28 cellular contexts compared by ENCODE assay signal in genomic region chr3:105538483-105538882, GRCh38.
DNase-seq lines count a peak whose midpoint lies in the region; ATAC-seq, FAIRE-seq and TF ChIP-seq lines count a peak whose summit lies in the region.
"Had no signal": no experiment of that assay in that cellular context is flagged by ENCODE, and none has a peak within 500 bp of the region (broad histone marks: within the 10 kb centered on the region; RNA-seq: fewer than 3 reads in every experiment).

No MANE protein-coding gene starts in this region.

- H3K36me3 Mint-ChIP-seq in CD14-positive monocyte = peaks cover 47 to 63% of the 10 kb centered on the region in 2 donors

- H3K4me3 Mint-ChIP-seq in CD14-positive monocyte = no peak overlapping the region
- H3K4me3 Mint-ChIP-seq: activated CD4-positive, alpha-beta memory T cell treated with anti-CD3 and anti-CD28 coated beads for 36 hours; CD4-positive, CD25-positive, alpha-beta regulatory T cell; memory B cell had no signal

- no peak for FAIRE-seq in A549 (lab: Jason Lieb, UNC)
- FAIRE-seq: D721Med, GM12891, H1, urothelium cell line had no signal

- DNase-seq in A549 (ENCODE audit: low read depth in 1 of 2, low spot score in 1 of 2) = no peak
- DNase-seq in HT-29 (ENCODE audit: low spot score) = peak; percentile 50
- DNase-seq in left lobe of liver (ENCODE audit: low spot score) = no peak
- no peak for DNase-seq in CD14-positive monocyte (ENCODE audit: low spot score)
- DNase-seq in aorta = no peak
- no peak for DNase-seq in SW 1271 (lab: John Stamatoyannopoulos, UW)
- DNase-seq in DMS79 (lab: John Stamatoyannopoulos, UW) = no peak
- DNase-seq: activated CD4-positive, alpha-beta memory T cell treated with anti-CD3 and anti-CD28 coated beads for 36 hours; activated CD4-positive, alpha-beta T cell treated with anti-CD3 and anti-CD28 coated beads for 1 hour; activated naive CD4-positive, alpha-beta T cell treated with Interleukin-2 at 50 U/mL for 16 hours; adrenal gland; brain microvascular endothelial cell; CD4-positive, CD25-positive, alpha-beta regulatory T cell; hippocampal formation; left cardiac atrium; NCI-H146; OCI-M1; stimulated activated CD4-positive, alpha-beta T cell treated with anti-CD3 and anti-CD28 coated beads, Interleukin-1b, Interleukin-23, amount 100 ng/mL, for 48 hours; stimulated activated naive CD8-positive, alpha-beta T cell treated with anti-CD3 and anti-CD28 coated beads, Interleukin-15, Interleukin-2, amounts not matched to agents 100 U/mL and 50 U/mL, for 24 hours had no signal

- no peak for TF ChIP-seq RAD21 in A549 (conservative IDR thresholded peaks at IDR 0.05 in 1 of 2, IDR thresholded peaks at IDR 0.05 in 1 of 2)

- ATAC-seq in A549 (no peak), left lobe of liver (peak; percentile 20), aorta (ENCODE audit: low FRiP score) (no peak)
- ATAC-seq: left cardiac atrium; stimulated activated naive CD8-positive, alpha-beta T cell treated with anti-CD3 and anti-CD28 coated beads, Interleukin-15, Interleukin-2, amounts not matched to agents 100 U/mL and 50 U/mL, for 24 hours had no signal

- H3K4me1 ChIP-seq in A549 = peaks cover 9% of the 10 kb centered on the region; the same call in 2 of the 3 replicates
- no peaks in the 10 kb centered on the region for H3K4me1 ChIP-seq in aorta (ENCODE audit: control insufficient read depth in 1 of 2, insufficient read depth in 2 of 2, low read length in 2 of 2)
- H3K4me1 ChIP-seq: adrenal gland had no signal

- CTCF ChIA-PET in A549 (lab: Yijun Ruan, JAX) = no interaction called here

- TF ChIP-seq POLR2A in A549 (IDR thresholded peaks at IDR 0.05; ENCODE audit: low read length) = no peak

- no peak overlapping the region for H3K27ac ChIP-seq in A549
- peak overlapping the region; percentile 63 for H3K27ac ChIP-seq in VCaP
- no peak overlapping the region for H3K27ac ChIP-seq in aorta (ENCODE audit: low read depth in 1 of 2, low read length in 2 of 2)
- H3K27ac ChIP-seq: adrenal gland, brain microvascular endothelial cell, parathyroid adenoma, thoracic aorta had no signal

- H3K36me3 ChIP-seq in aorta (ENCODE audit: control insufficient read depth in 1 of 2, insufficient read depth in 2 of 2, low read length in 1 of 2) = peaks cover 2 to 7% of the 10 kb centered on the region in 2 donors
- H3K36me3 ChIP-seq: adrenal gland had no signal

- no peaks in the 10 kb centered on the region for H3K27me3 ChIP-seq in aorta (ENCODE audit: control insufficient read depth in 1 of 2, insufficient read depth in 2 of 2, low read length in 1 of 2)
- H3K27me3 ChIP-seq: adrenal gland, brain microvascular endothelial cell had no signal

- no peaks in the 10 kb centered on the region for H3K27me3 Mint-ChIP-seq in CD14-positive monocyte (ENCODE audit: low read depth in 3 of 3)
- H3K27me3 Mint-ChIP-seq: activated CD4-positive, alpha-beta memory T cell treated with anti-CD3 and anti-CD28 coated beads for 36 hours; CD4-positive, CD25-positive, alpha-beta regulatory T cell; memory B cell had no signal

- 47% methylated on average over 5 of the region's 5 CpGs for WGBS in A549 (ENCODE audit: missing lambda C conversion rate)
- WGBS in aorta, 2 donors = 74 to 79% methylated on average over 5 of the region's 5 CpGs

- H3K9me3 ChIP-seq in A549 (no peaks in the 10 kb centered on the region), aorta (ENCODE audit: control insufficient read depth, low read length) (no peaks in the 10 kb centered on the region)
- H3K9me3 ChIP-seq: adrenal gland, thoracic aorta had no signal

- peak overlapping the region; percentile 22; the same call in 1 of the 3 replicates for H3K4me2 ChIP-seq in A549
- H3K4me2 ChIP-seq: smooth muscle cell had no signal

- POLR2A ChIA-PET in A549 (lab: Yijun Ruan, JAX) = no interaction called here

- no peak overlapping the region for H3K4me3 ChIP-seq in A549
- H3K4me3 ChIP-seq in aorta (ENCODE audit: low read length in 2 of 2) = no peak overlapping the region
- H3K4me3 ChIP-seq: adrenal gland, smooth muscle cell, thoracic aorta had no signal

- TF ChIP-seq EP300 in A549 (IDR thresholded peaks at IDR 0.05) = no peak

- no peaks in the 10 kb centered on the region for H3K9me3 Mint-ChIP-seq in CD14-positive monocyte
- H3K9me3 Mint-ChIP-seq: activated CD4-positive, alpha-beta memory T cell treated with anti-CD3 and anti-CD28 coated beads for 36 hours; CD4-positive, CD25-positive, alpha-beta regulatory T cell; memory B cell had no signal

- no peak overlapping the region for H3K27ac Mint-ChIP-seq in CD14-positive monocyte
- H3K27ac Mint-ChIP-seq: activated CD4-positive, alpha-beta memory T cell treated with anti-CD3 and anti-CD28 coated beads for 36 hours; CD4-positive, CD25-positive, alpha-beta regulatory T cell; memory B cell had no signal

- intact Hi-C loops in CD14-positive monocyte (cut with micrococcal nuclease) = no loop called here
- intact Hi-C loops in aorta (cut with DNase I) = no loop called here

- TF ChIP-seq CTCF in A549 (IDR thresholded peaks at IDR 0.05) = no peak
- TF ChIP-seq CTCF in VCaP (conservative IDR thresholded peaks at IDR 0.05) = no peak
- TF ChIP-seq CTCF in CD14-positive monocyte (IDR thresholded peaks at IDR 0.05) = no peak

- H3K4me1 Mint-ChIP-seq in CD14-positive monocyte = no peaks in the 10 kb centered on the region
- H3K4me1 Mint-ChIP-seq: CD4-positive, CD25-positive, alpha-beta regulatory T cell; memory B cell had no signal

TF ChIP-seq in A549, 52 proteins besides CTCF, POLR2A, EP300 and RAD21:
- TF ChIP-seq SREBF2 (IDR thresholded peaks at IDR 0.05) (no peak), CBX2 (IDR thresholded peaks at IDR 0.05; ENCODE audit: borderline replicate concordance, low read depth) (no peak), RNF2 (IDR thresholded peaks at IDR 0.05; ENCODE audit: borderline replicate concordance, low read depth) (no peak)
